4 cellular contexts compared by ENCODE assay signal in genomic region chr11:119017377-119017776, GRCh38. TPM values are rescaled to one million over a fixed set of nuclear protein-coding genes. Genes with fewer than 3 reads are reported as not detected.
A peak's percentile ranks its signal among the peaks of the same experiment; 100 is the strongest.
DNase-seq lines count a peak whose midpoint lies in the region; ATAC-seq and TF ChIP-seq lines count a peak whose summit lies in the region.
"Not testable (repeated sequence)": the region's sequence is repeated elsewhere in the genome, so short reads cannot be mapped to it uniquely, and the experiment has no call there.

No MANE protein-coding gene starts in this region.

- peaks cover 41% of the 10 kb centered on the region for H3K4me1 Mint-ChIP-seq in central memory CD8-positive, alpha-beta T cell
- peaks cover 16% of the 10 kb centered on the region for H3K4me1 Mint-ChIP-seq in type B pancreatic cell (ENCODE audit: unreplicated experiment)

- not testable (repeated sequence) for H2BK15ac ChIP-seq in mesenchymal stem cell (ENCODE audit: low read depth, poor library complexity, severe bottlenecking)

- H3K4me2 ChIP-seq in mesenchymal stem cell (ENCODE audit: low read length, poor library complexity, severe bottlenecking) = peak overlapping the region; percentile 86

- H3K27me3 ChIP-seq in NT2/D1 (ENCODE audit: insufficient read depth, insufficient read length); mesenchymal stem cell (ENCODE audit: control insufficient read depth in 1 of 2, insufficient read depth in 1 of 2, low read length in 2 of 2): not testable (repeated sequence)

- not testable (repeated sequence) for H2AK5ac ChIP-seq in mesenchymal stem cell (ENCODE audit: low read length, severe bottlenecking)

- 4% methylated on average over 8 of the region's 10 CpGs for WGBS in mesenchymal stem cell

- not testable (repeated sequence) for TF ChIP-seq CTCF in type B pancreatic cell (conservative IDR thresholded peaks at IDR 0.05)

- H3K4ac ChIP-seq in mesenchymal stem cell (ENCODE audit: low read depth in 1 of 2, low read length in 2 of 2) = peak overlapping the region in 1 of 2 experiments; percentile 64

- not testable (repeated sequence) for ATAC-seq in central memory CD8-positive, alpha-beta T cell (replicated peaks; ENCODE audit: extremely low read depth, poor library complexity, severe bottlenecking)

- not testable (repeated sequence) for H3K9me3 ChIP-seq in NT2/D1 (ENCODE audit: insufficient read depth, low read length); mesenchymal stem cell (ENCODE audit: control insufficient read depth, low read length)

- not testable (repeated sequence) for H4K8ac ChIP-seq in mesenchymal stem cell (ENCODE audit: low read length)

- not testable (repeated sequence) for H4K91ac ChIP-seq in mesenchymal stem cell (ENCODE audit: low read length)

- peaks cover 69% of the 10 kb centered on the region for H3K36me3 ChIP-seq in NT2/D1 (ENCODE audit: insufficient read depth, insufficient read length, low read length)
- peaks cover 27 to 63% of the 10 kb centered on the region in 2 experiments for H3K36me3 ChIP-seq in mesenchymal stem cell (ENCODE audit: control insufficient read depth in 1 of 2, insufficient read depth in 2 of 2, low read depth in 1 of 2, low read length in 2 of 2)

- peak overlapping the region; percentile 94 for H3K9ac ChIP-seq in NT2/D1 (ENCODE audit: insufficient read length, low read depth)
- H3K9ac ChIP-seq in mesenchymal stem cell (ENCODE audit: low read length) = peak overlapping the region; percentile 98

- peak overlapping the region; percentile 43 for H2BK120ac ChIP-seq in mesenchymal stem cell (ENCODE audit: low read depth, low read length)

- H3K27ac ChIP-seq in mesenchymal stem cell (ENCODE audit: low read length, poor library complexity, severe bottlenecking) = not testable (repeated sequence)

- H2AFZ ChIP-seq in mesenchymal stem cell (ENCODE audit: low read depth, low read length) = not testable (repeated sequence)

- H3K14ac ChIP-seq in mesenchymal stem cell (ENCODE audit: low read length in 2 of 2) = not testable (repeated sequence)

- not testable (repeated sequence) for H3K27me3 Mint-ChIP-seq in central memory CD8-positive, alpha-beta T cell; type B pancreatic cell

- not testable (repeated sequence) for H3K79me1 ChIP-seq in mesenchymal stem cell (replicated peaks; ENCODE audit: low read length, poor library complexity, severe bottlenecking)

- peaks cover 70% of the 10 kb centered on the region for H3K36me3 Mint-ChIP-seq in central memory CD8-positive, alpha-beta T cell (ENCODE audit: insufficient read depth)
- H3K36me3 Mint-ChIP-seq in type B pancreatic cell = peaks cover 37% of the 10 kb centered on the region

- H3K9me3 Mint-ChIP-seq in central memory CD8-positive, alpha-beta T cell; type B pancreatic cell: not testable (repeated sequence)

- H3K18ac ChIP-seq in mesenchymal stem cell (ENCODE audit: low read depth in 1 of 2, low read length in 2 of 2) = not testable (repeated sequence)

- H2BK12ac ChIP-seq in mesenchymal stem cell (ENCODE audit: low read length in 2 of 2) = not testable (repeated sequence)

- not testable (repeated sequence) for DNase-seq in NT2/D1 (ENCODE audit: low read depth, low spot score); central memory CD8-positive, alpha-beta T cell (ENCODE audit: low spot score in 2 of 2); mesenchymal stem cell; type B pancreatic cell (ENCODE audit: extremely low spot score, unreplicated experiment)

- peak overlapping the region; percentile 99 for H3K27ac Mint-ChIP-seq in central memory CD8-positive, alpha-beta T cell (ENCODE audit: low read depth)
- H3K27ac Mint-ChIP-seq in type B pancreatic cell = peak overlapping the region; percentile 99

- not testable (repeated sequence) for H3K23ac ChIP-seq in mesenchymal stem cell (ENCODE audit: low read length in 2 of 2)

- not testable (repeated sequence) for H3K4me1 ChIP-seq in NT2/D1 (ENCODE audit: insufficient read depth, insufficient read length)
- peaks cover 12% of the 10 kb centered on the region for H3K4me1 ChIP-seq in mesenchymal stem cell (ENCODE audit: control insufficient read depth, insufficient read depth, low read depth, low read length)

- H3K4me3 ChIP-seq in NT2/D1 (ENCODE audit: insufficient read length, low read depth) (peak overlapping the region; percentile 98), mesenchymal stem cell (ENCODE audit: insufficient read depth in 1 of 2, low read depth in 1 of 2, low read length in 2 of 2) (peak overlapping the region; percentile 85 to 99)

- not testable (repeated sequence) for H2BK5ac ChIP-seq in mesenchymal stem cell (ENCODE audit: low read depth, low read length, poor library complexity, severe bottlenecking)

- H3K4me3 Mint-ChIP-seq in central memory CD8-positive, alpha-beta T cell = peak overlapping the region; percentile 98
- peak overlapping the region; percentile 100 for H3K4me3 Mint-ChIP-seq in type B pancreatic cell

RNA-seq across cellular contexts. Expression of gene RPS25, which starts 0.8 kb away (rescaled TPM):
- 1,955 TPM for polyA plus RNA-seq in mesenchymal stem cell (2013, experiment 1 of 2)
- 1,914 TPM for polyA plus RNA-seq in mesenchymal stem cell (2013, experiment 2 of 2)
- total RNA-seq in type B pancreatic cell (ENCODE audit: low replicate concordance) = 1,257 and 1,262 TPM in 2 replicates

RNA-seq across cellular contexts. Expression of gene TRAPPC4, which starts 1.2 kb away (rescaled TPM):
- 76.7 TPM for polyA plus RNA-seq in mesenchymal stem cell (2013, experiment 1 of 2)
- polyA plus RNA-seq in mesenchymal stem cell (2013, experiment 2 of 2) = 77.1 TPM
- 60.7 and 73.1 TPM in 2 replicates for total RNA-seq in type B pancreatic cell (ENCODE audit: low replicate concordance)

RNA-seq across cellular contexts. Expression of gene SLC37A4, which starts 13.3 kb away (rescaled TPM):
- 6.8 TPM for polyA plus RNA-seq in mesenchymal stem cell (2013, experiment 1 of 2)
- polyA plus RNA-seq in mesenchymal stem cell (2013, experiment 2 of 2) = 7.2 TPM
- total RNA-seq in type B pancreatic cell (ENCODE audit: low replicate concordance) = 40.5 and 41.4 TPM in 2 replicates

RNA-seq across cellular contexts. Expression of gene CENATAC, which starts 19.4 kb away (rescaled TPM):
- polyA plus RNA-seq in mesenchymal stem cell (2013, experiment 1 of 2) = 11.0 TPM
- polyA plus RNA-seq in mesenchymal stem cell (2013, experiment 2 of 2) = 10.0 TPM
- 33.6 and 36.4 TPM in 2 replicates for total RNA-seq in type B pancreatic cell (ENCODE audit: low replicate concordance)

RNA-seq across cellular contexts. Expression of gene HYOU1, which starts 39.6 kb away (rescaled TPM):
- 118 TPM for polyA plus RNA-seq in mesenchymal stem cell (2013, experiment 1 of 2)
- 124 TPM for polyA plus RNA-seq in mesenchymal stem cell (2013, experiment 2 of 2)
- total RNA-seq in type B pancreatic cell (ENCODE audit: low replicate concordance) = 138 and 185 TPM in 2 replicates
